Comparison of ENCODE assay signal across 9 cellular contexts in genomic region chr3:196650740-196651311, GRCh38. TPM values are rescaled to one million over a fixed set of nuclear protein-coding genes. Genes with fewer than 3 reads are reported as not detected.
A peak's percentile ranks its signal among the peaks of the same experiment; 100 is the strongest.
DNase-seq lines count a peak whose midpoint lies in the region; ATAC-seq and TF ChIP-seq lines count a peak whose summit lies in the region.
"Had no signal": no experiment of that assay in that cellular context is flagged by ENCODE, and none has a peak within 500 bp of the region (broad histone marks: within the 10 kb centered on the region; RNA-seq: fewer than 3 reads in every experiment).

No MANE protein-coding gene starts in this region.

- H3K27me3 ChIP-seq in foreskin keratinocyte (no peaks in the 10 kb centered on the region), spleen (replicated peaks in 1 of 7) (no peaks in the 10 kb centered on the region)
- H3K27me3 ChIP-seq: dorsolateral prefrontal cortex had no signal

- WGBS in spleen, 5 donors, result 29 to 56% (median 43%) methylated on average over 6 of the region's 6 CpGs

- intact Hi-C loops in spleen (cut with DNase I; ENCODE audit: low total_unique reads), result no loop called here

- no peak for TF ChIP-seq POLR2A in spleen (IDR thresholded peaks at IDR 0.05)

- ATAC-seq in foreskin keratinocyte (peak; percentile 85), GM19035 (IDR thresholded peaks at IDR 0.05; ENCODE audit: unreplicated experiment) (no peak), HG02642 (IDR thresholded peaks at IDR 0.05; ENCODE audit: poor library complexity, unreplicated experiment) (no peak)

- H3K36me3 ChIP-seq in spleen, result peaks cover 0 to 80% (median 28%) of the 10 kb centered on the region in 6 donors

- no peak for TF ChIP-seq CTCF in AG10803 (conservative IDR thresholded peaks at IDR 0.05; ENCODE audit: low read length)
- TF ChIP-seq CTCF in foreskin keratinocyte (conservative IDR thresholded peaks at IDR 0.05), result no peak
- TF ChIP-seq CTCF in spleen (IDR thresholded peaks at IDR 0.05 in 8 of 11, conservative IDR thresholded peaks at IDR 0.05 in 3 of 11), result no peak

- H3K4me1 ChIP-seq in foreskin keratinocyte (peaks cover 4% of the 10 kb centered on the region), spleen (peaks cover 8 to 88% (median 64%) of the 10 kb centered on the region in 6 donors)

- DNase-seq in AG10803 (ENCODE audit: low read depth), result peak; percentile 96
- DNase-seq in HS-27A (ENCODE audit: low read depth), result peak; percentile 77
- DNase-seq in SW480 (ENCODE audit: low spot score), result peak; percentile 55
- DNase-seq in foreskin keratinocyte, result peak; percentile 49 to 78
- no peak for DNase-seq in spleen
- DNase-seq in NCI-H82 (lab: John Stamatoyannopoulos, UW), result no peak

- no peak overlapping the region for H3K27ac ChIP-seq in foreskin keratinocyte
- peak overlapping the region; percentile 16 to 80 (median 52) for H3K27ac ChIP-seq in spleen

- H3K4me3 ChIP-seq in AG10803 (ENCODE audit: low read length) (no peak overlapping the region), spleen (peak overlapping the region in 1 of 8 donors; percentile 17)

- H3K9me3 ChIP-seq in spleen, result no peaks in the 10 kb centered on the region

RNA-seq across cellular contexts. Expression of gene NRROS, which starts 11.3 kb away (rescaled TPM):
- total RNA-seq in foreskin keratinocyte (0.03 and 0.11 TPM in 2 replicates), spleen (10 to 100 TPM; 25.7 to 35.2 (median 30.8) TPM)
- polyA plus RNA-seq in foreskin keratinocyte (0.12 and 0.19 TPM in 2 replicates), spleen (10 to 100 TPM in 1 of 3 donors, 1 to 10 TPM in 2; 7.8 to 20.3 (median 8.4) TPM)

Comparison
In these comparisons a context has a peak if more than half of its experiments do, and no peak if none do; other contexts are left out.
1. DNase-seq: peak in AG10803 (single experiment), HS-27A (single experiment), SW480 (single experiment) and foreskin keratinocyte (2 of 2); none in spleen (single experiment) and NCI-H82 (single experiment).
2. RNA of gene NRROS, which starts 11.3 kb away (total RNA-seq): 25.7 to 35.2 TPM in spleen; 0.03 to 0.11 TPM in foreskin keratinocyte; every median in the first group is over 10 times any median in the second.